ENCODE assay signal across 14 cellular contexts in genomic region chr18:77111449-77112160, GRCh38. TPM values are rescaled to one million over a fixed set of nuclear protein-coding genes. Genes with fewer than 3 reads are reported as not detected.
DNase-seq lines count a peak whose midpoint lies in the region; ATAC-seq, FAIRE-seq and TF ChIP-seq lines count a peak whose summit lies in the region.
"Had no signal": no experiment of that assay in that cellular context is flagged by ENCODE, and none has a peak within 500 bp of the region (broad histone marks: within the 10 kb centered on the region; RNA-seq: fewer than 3 reads in every experiment).

No MANE protein-coding gene starts in this region.

- H3K27me3 ChIP-seq in upper lobe of right lung: no peaks in the 10 kb centered on the region
- H3K27me3 ChIP-seq in WERI-Rb-1 (ENCODE audit: insufficient read depth, low read depth, severe bottlenecking): no peaks in the 10 kb centered on the region
- H3K27me3 ChIP-seq: brain microvascular endothelial cell had no signal

- H3K27ac ChIP-seq in kidney (ENCODE audit: low read depth in 2 of 2, low read length in 2 of 2) (peak overlapping the region in 1 of 2 donors; percentile 49), upper lobe of right lung (peak overlapping the region; percentile 71), WERI-Rb-1 (no peak overlapping the region)
- H3K27ac ChIP-seq: brain microvascular endothelial cell, C4-2B had no signal

- peaks cover 38 to 49% of the 10 kb centered on the region in 2 donors for H3K4me1 ChIP-seq in kidney (ENCODE audit: control insufficient read depth in 1 of 2, insufficient read depth in 1 of 2, low read depth in 1 of 2, low read length in 2 of 2)
- H3K4me1 ChIP-seq in upper lobe of right lung: peaks cover 80% of the 10 kb centered on the region

- H3K9me3 Mint-ChIP-seq in activated T-helper 1 cell treated with anti-CD3 and anti-CD28 coated beads, Interleukin-12 subunit alpha, Interleukin-12 subunit beta, Interleukin-2, Interleukin-4 antibody, amounts not matched to agents 30 ng/mL and 10 ng/mL and 1 ng/mL, durations not matched to agents 14 hours and 24 hours and 36 hours: no peaks in the 10 kb centered on the region
- H3K9me3 Mint-ChIP-seq: activated B cell treated with CpG ODN at 0.5 μM for 24 hours had no signal

- FAIRE-seq in kidney (lab: Jason Lieb, UNC): no peak

- ATAC-seq in upper lobe of right lung: peak; percentile 1
- no peak for ATAC-seq in GM21528 (IDR thresholded peaks at IDR 0.05; ENCODE audit: low FRiP score, unreplicated experiment)

- H3K27me3 Mint-ChIP-seq in activated T-helper 1 cell treated with anti-CD3 and anti-CD28 coated beads, Interleukin-12 subunit alpha, Interleukin-12 subunit beta, Interleukin-2, Interleukin-4 antibody, amounts not matched to agents 30 ng/mL and 10 ng/mL and 1 ng/mL, durations not matched to agents 14 hours and 24 hours and 36 hours (ENCODE audit: insufficient read depth): no peaks in the 10 kb centered on the region
- H3K27me3 Mint-ChIP-seq: activated B cell treated with CpG ODN at 0.5 μM for 24 hours had no signal

- H3K36me3 Mint-ChIP-seq in activated T-helper 1 cell treated with anti-CD3 and anti-CD28 coated beads, Interleukin-12 subunit alpha, Interleukin-12 subunit beta, Interleukin-2, Interleukin-4 antibody, amounts not matched to agents 30 ng/mL and 10 ng/mL and 1 ng/mL, durations not matched to agents 14 hours and 24 hours and 36 hours (ENCODE audit: low read depth): peaks cover 39% of the 10 kb centered on the region

- no peak overlapping the region for H3K9ac ChIP-seq in kidney (ENCODE audit: low read length in 2 of 2)

- peak overlapping the region; percentile 52 for H3K27ac Mint-ChIP-seq in activated T-helper 1 cell treated with anti-CD3 and anti-CD28 coated beads, Interleukin-12 subunit alpha, Interleukin-12 subunit beta, Interleukin-2, Interleukin-4 antibody, amounts not matched to agents 30 ng/mL and 10 ng/mL and 1 ng/mL, durations not matched to agents 14 hours and 24 hours and 36 hours
- H3K27ac Mint-ChIP-seq: activated B cell treated with CpG ODN at 0.5 μM for 24 hours had no signal

- TF ChIP-seq CTCF in kidney (IDR thresholded peaks at IDR 0.05; ENCODE audit: borderline replicate concordance, extremely low read depth, insufficient read depth): no peak
- TF ChIP-seq CTCF in upper lobe of right lung (IDR thresholded peaks at IDR 0.05): no peak
- no peak for TF ChIP-seq CTCF in WERI-Rb-1 (IDR thresholded peaks at IDR 0.05; ENCODE audit: low read depth, low read length)

- peaks cover 70% of the 10 kb centered on the region for H3K4me1 Mint-ChIP-seq in activated T-helper 1 cell treated with anti-CD3 and anti-CD28 coated beads, Interleukin-12 subunit alpha, Interleukin-12 subunit beta, Interleukin-2, Interleukin-4 antibody, amounts not matched to agents 30 ng/mL and 10 ng/mL and 1 ng/mL, durations not matched to agents 14 hours and 24 hours and 36 hours (ENCODE audit: low read depth)

- no peak overlapping the region for H3K4me3 ChIP-seq in kidney (ENCODE audit: low read length in 2 of 2)
- H3K4me3 ChIP-seq in upper lobe of right lung: no peak overlapping the region
- H3K4me3 ChIP-seq in WERI-Rb-1 (ENCODE audit: low read depth, low read length): no peak overlapping the region

- H3K4me3 Mint-ChIP-seq in activated T-helper 1 cell treated with anti-CD3 and anti-CD28 coated beads, Interleukin-12 subunit alpha, Interleukin-12 subunit beta, Interleukin-2, Interleukin-4 antibody, amounts not matched to agents 30 ng/mL and 10 ng/mL and 1 ng/mL, durations not matched to agents 14 hours and 24 hours and 36 hours: no peak overlapping the region
- H3K4me3 Mint-ChIP-seq: activated B cell treated with CpG ODN at 0.5 μM for 24 hours had no signal

- H3K36me3 ChIP-seq in kidney (ENCODE audit: control insufficient read depth in 1 of 2, insufficient read depth in 2 of 2, low read length in 2 of 2) (no peaks in the 10 kb centered on the region), upper lobe of right lung (no peaks in the 10 kb centered on the region), WERI-Rb-1 (no peaks in the 10 kb centered on the region)

- DNase-seq in activated effector memory CD4-positive, alpha-beta T cell treated with anti-CD3 and anti-CD28 coated beads, Interleukin-2, amount 50 U/mL, for 16 hours: peak; percentile 56
- DNase-seq in activated effector memory CD4-positive, alpha-beta T cell treated with Interleukin-2 at 50 U/mL for 16 hours: no peak
- DNase-seq in activated T-helper 1 cell treated with anti-CD3 and anti-CD28 coated beads, Interleukin-12 subunit alpha, Interleukin-12 subunit beta, Interleukin-2, Interleukin-4 antibody, amounts not matched to agents 30 ng/mL and 10 ng/mL and 1 ng/mL, durations not matched to agents 14 hours and 24 hours and 36 hours (ENCODE audit: low spot score): no peak
- peak; percentile 57 for DNase-seq in kidney
- DNase-seq in upper lobe of right lung: no peak
- DNase-seq in WERI-Rb-1: no peak
- no peak for DNase-seq in stimulated activated CD4-positive, alpha-beta T cell treated with anti-CD3 and anti-CD28 coated beads, Interleukin-12 subunit alpha, Interleukin-12 subunit beta, amount 100 ng/mL, for 4 hours
- DNase-seq: activated B cell treated with CpG ODN at 0.5 μM for 24 hours, brain microvascular endothelial cell, hippocampal formation, NCI-H1417, nucleus accumbens had no signal

- intact Hi-C loops in activated T-helper 1 cell treated with anti-CD3 and anti-CD28 coated beads, Interleukin-12 subunit alpha, Interleukin-12 subunit beta, Interleukin-2, Interleukin-4 antibody, amounts not matched to agents 30 ng/mL and 10 ng/mL and 1 ng/mL, durations not matched to agents 14 hours and 24 hours and 36 hours (cut with micrococcal nuclease): no loop called here
- intact Hi-C loops in kidney (cut with DNase I): no loop called here
- intact Hi-C loops in upper lobe of right lung (cut with DNase I): no loop called here

- no peaks in the 10 kb centered on the region for H3K9me3 ChIP-seq in kidney (ENCODE audit: control insufficient read depth in 1 of 2, low read length in 2 of 2)
- no peaks in the 10 kb centered on the region for H3K9me3 ChIP-seq in upper lobe of right lung
- no peaks in the 10 kb centered on the region for H3K9me3 ChIP-seq in WERI-Rb-1 (ENCODE audit: severe bottlenecking)

RNA-seq across cellular contexts. Expression of gene MBP, which starts 21.0 kb away (rescaled TPM):
- total RNA-seq in activated T-helper 1 cell treated with anti-CD3 and anti-CD28 coated beads, Interleukin-12 subunit alpha, Interleukin-12 subunit beta, Interleukin-2, Interleukin-4 antibody, amounts not matched to agents 30 ng/mL and 10 ng/mL and 1 ng/mL, durations not matched to agents 14 hours and 24 hours and 36 hours: 57.3 and 63.6 TPM in 2 replicates
- total RNA-seq in kidney (61.2 TPM), upper lobe of right lung (78.9 TPM)
- polyA plus RNA-seq in kidney (ENCODE audit: insufficient read depth, low read depth, low replicate concordance): 15.1 TPM

Comparison
In these comparisons a context has a peak if more than half of its experiments do, and no peak if none do; other contexts are left out.
1. DNase-seq: peak in activated effector memory CD4-positive, alpha-beta T cell treated with anti-CD3 and anti-CD28 coated beads, Interleukin-2, amount 50 U/mL, for 16 hours (single experiment) and kidney (single experiment); none in activated effector memory CD4-positive, alpha-beta T cell treated with Interleukin-2 at 50 U/mL for 16 hours (single experiment), activated T-helper 1 cell treated with anti-CD3 and anti-CD28 coated beads, Interleukin-12 subunit alpha, Interleukin-12 subunit beta, Interleukin-2, Interleukin-4 antibody, amounts not matched to agents 30 ng/mL and 10 ng/mL and 1 ng/mL, durations not matched to agents 14 hours and 24 hours and 36 hours (single experiment), upper lobe of right lung (single experiment), WERI-Rb-1 (single experiment) and stimulated activated CD4-positive, alpha-beta T cell treated with anti-CD3 and anti-CD28 coated beads, Interleukin-12 subunit alpha, Interleukin-12 subunit beta, amount 100 ng/mL, for 4 hours (single experiment).